In the genomic region with DNA sequence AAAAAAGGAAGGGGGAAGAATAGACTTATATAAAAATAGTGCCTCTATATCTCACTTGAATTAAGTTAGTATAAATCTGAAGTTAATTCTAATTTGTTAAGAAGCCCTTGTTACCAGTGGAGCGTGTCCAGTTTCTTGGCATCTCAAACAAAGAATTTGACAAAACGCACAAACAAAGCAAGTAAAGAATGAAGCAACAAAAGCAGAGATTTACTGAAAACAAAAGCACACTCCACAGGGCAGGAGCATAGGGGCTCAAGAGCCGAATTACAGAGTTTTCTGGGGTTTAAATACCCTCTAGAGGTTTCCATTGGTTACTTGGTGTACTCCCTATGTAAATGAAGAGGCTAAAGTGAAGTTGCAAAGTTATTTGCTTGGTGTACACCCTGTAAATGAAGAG, we compare ENCODE assay signal across 16 cellular contexts. TPM values are rescaled to one million over a fixed set of nuclear protein-coding genes. Genes with fewer than 3 reads are reported as not detected.
DNase-seq lines count a peak whose midpoint lies in the region; ATAC-seq and TF ChIP-seq lines count a peak whose summit lies in the region.
"Had no signal": no experiment of that assay in that cellular context is flagged by ENCODE, and none has a peak within 500 bp of the region (broad histone marks: within the 10 kb centered on the region; RNA-seq: fewer than 3 reads in every experiment).

No MANE protein-coding gene starts in this region.

- H3K4me2 ChIP-seq in neuronal stem cell (ENCODE audit: insufficient read depth, low read length, poor library complexity, severe bottlenecking) (no peak overlapping the region), PC-3 (ENCODE audit: low read length) (no peak overlapping the region)

- intact Hi-C loops in PC-3 (cut with micrococcal nuclease) = no loop called here

- no peak overlapping the region for H3K18ac ChIP-seq in neuronal stem cell (ENCODE audit: low read length)

- H3K4ac ChIP-seq in neuronal stem cell (ENCODE audit: low read length) = no peak overlapping the region

- H3K14ac ChIP-seq in neuronal stem cell (ENCODE audit: low read length) = no peak overlapping the region

- H2BK12ac ChIP-seq in neuronal stem cell (ENCODE audit: low read length) = no peak overlapping the region

- TF ChIP-seq CTCF in astrocyte of the cerebellum (IDR thresholded peaks at IDR 0.05; ENCODE audit: low read depth, low read length, missing control alignments) (no peak), brain microvascular endothelial cell (IDR thresholded peaks at IDR 0.05; ENCODE audit: low read depth, low read length, missing control alignments) (no peak), PC-3 (conservative IDR thresholded peaks at IDR 0.05; ENCODE audit: low read depth, low read length) (no peak)

- H3K27ac ChIP-seq in ACC112 (ENCODE audit: low read depth, low read length) = no peak overlapping the region
- H3K27ac ChIP-seq in neuronal stem cell (replicated peaks; ENCODE audit: low read length) = no peak overlapping the region
- no peak overlapping the region for H3K27ac ChIP-seq in brain microvascular endothelial cell
- H3K27ac ChIP-seq in PC-3 (ENCODE audit: low read length) = no peak overlapping the region

- no peaks in the 10 kb centered on the region for H4K20me1 ChIP-seq in PC-3 (ENCODE audit: low read length)

- H2AK5ac ChIP-seq in neuronal stem cell (ENCODE audit: low read depth, low read length) = no peak overlapping the region

- no peaks in the 10 kb centered on the region for H3K9me2 ChIP-seq in PC-3 (replicated peaks; ENCODE audit: low read length)

- H4K91ac ChIP-seq in neuronal stem cell (ENCODE audit: low read depth, low read length, poor library complexity) = no peak overlapping the region

- H3K36me3 ChIP-seq in ACC112 (ENCODE audit: insufficient read depth, low read length) = no peaks in the 10 kb centered on the region
- H3K36me3 ChIP-seq in HAP-1 (replicated peaks) = no peaks in the 10 kb centered on the region
- no peaks in the 10 kb centered on the region for H3K36me3 ChIP-seq in neuronal stem cell (replicated peaks in 1 of 2; ENCODE audit: control insufficient read depth in 2 of 2, insufficient read depth in 2 of 2, low read length in 2 of 2)
- no peaks in the 10 kb centered on the region for H3K36me3 ChIP-seq in brain microvascular endothelial cell (replicated peaks)
- H3K36me3 ChIP-seq in PC-3 (ENCODE audit: low read depth, low read length) = no peaks in the 10 kb centered on the region

- no peak for ATAC-seq in esophagus mucosa
- ATAC-seq in PC-3 = no peak
- ATAC-seq: Panc1 had no signal

- H2AFZ ChIP-seq in ACC112 (ENCODE audit: low read length, unreplicated experiment) (peak overlapping the region; percentile 9), neuronal stem cell (ENCODE audit: low read length) (peak overlapping the region; percentile 72), PC-3 (ENCODE audit: low read length) (no peak overlapping the region)

- H3K79me2 ChIP-seq in ACC112 (ENCODE audit: control insufficient read depth, insufficient read depth, low read length, unreplicated experiment) (no peaks in the 10 kb centered on the region), PC-3 (ENCODE audit: low read length) (no peaks in the 10 kb centered on the region)

- no peak overlapping the region for H2BK5ac ChIP-seq in neuronal stem cell (ENCODE audit: low read length)

- no peaks in the 10 kb centered on the region for H3K27me3 ChIP-seq in ACC112 (ENCODE audit: insufficient read depth, low read length)
- H3K27me3 ChIP-seq in HAP-1 (ENCODE audit: low read depth) = no peaks in the 10 kb centered on the region
- H3K27me3 ChIP-seq in neuronal stem cell (ENCODE audit: control insufficient read depth in 3 of 3, insufficient read depth in 3 of 3, low read depth in 1 of 3, low read length in 3 of 3) = no peaks in the 10 kb centered on the region
- no peaks in the 10 kb centered on the region for H3K27me3 ChIP-seq in brain microvascular endothelial cell (replicated peaks)
- no peaks in the 10 kb centered on the region for H3K27me3 ChIP-seq in PC-3 (ENCODE audit: low read length)

- CTCF ChIA-PET in PC-3 (lab: Charles Lee) = no interaction called here

- H2BK120ac ChIP-seq in neuronal stem cell (ENCODE audit: low read depth, low read length) = no peak overlapping the region

- no peak overlapping the region for H3K23ac ChIP-seq in neuronal stem cell (ENCODE audit: low read depth, low read length, poor library complexity)

- in situ Hi-C loops in HAP-1 (cut with MboI; ENCODE audit: low sequenced_read_pairs) (no loop called here), astrocyte of the cerebellum (cut with HindIII; ENCODE audit: low sequenced_read_pairs) (no loop called here), brain microvascular endothelial cell (cut with HindIII; ENCODE audit: low pct_ligation_motif_present, low sequenced_read_pairs) (no loop called here)

- H3K9ac ChIP-seq in neuronal stem cell (ENCODE audit: low read depth, low read length, poor library complexity) = no peak overlapping the region
- no peak overlapping the region for H3K9ac ChIP-seq in PC-3 (ENCODE audit: low read length)

- H3K4me3 ChIP-seq in ACC112 (ENCODE audit: low read depth, low read length) (no peak overlapping the region), HAP-1 (no peak overlapping the region), astrocyte of the cerebellum (ENCODE audit: low read depth, low read length) (no peak overlapping the region), neuronal stem cell (ENCODE audit: low read length in 2 of 2) (no peak overlapping the region), brain microvascular endothelial cell (ENCODE audit: low read depth, low read length) (no peak overlapping the region), PC-3 (ENCODE audit: low read length) (no peak overlapping the region)

- H2BK15ac ChIP-seq in neuronal stem cell (ENCODE audit: low read length) = no peak overlapping the region

- POLR2A ChIA-PET in PC-3 (lab: Charles Lee; ENCODE audit: unreplicated experiment) = no interaction called here

- H3K9me3 ChIP-seq in HAP-1 (peaks cover 5% of the 10 kb centered on the region; the same call in 1 of the 2 replicates), neuronal stem cell (replicated peaks in 1 of 2; ENCODE audit: control insufficient read depth in 2 of 2, insufficient read depth in 1 of 2, low read depth in 1 of 2, low read length in 2 of 2) (peaks cover 7% of the 10 kb centered on the region in 2 donors), PC-3 (ENCODE audit: low read length) (no peaks in the 10 kb centered on the region)

- H4K8ac ChIP-seq in neuronal stem cell (ENCODE audit: low read depth, low read length) = no peak overlapping the region

- H3F3A ChIP-seq in PC-3 (ENCODE audit: low read length, unreplicated experiment) = no peaks in the 10 kb centered on the region

- DNase-seq in HAP-1 (ENCODE audit: low spot score in 2 of 2) (peak; percentile 50 to 85), astrocyte of the cerebellum (ENCODE audit: low read depth) (peak; percentile 9), neuronal stem cell (ENCODE audit: low spot score) (peak; percentile 65), brain microvascular endothelial cell (no peak), NCI-H146 treated with DMSO at 0.1 percent for 48 hours (lab: John Stamatoyannopoulos, UW; ENCODE audit: unreplicated experiment) (no peak), PC-3 (no peak)
- DNase-seq: COR-L47, DMS153, NCI-H1417 treated with DMSO at 0.1 percent for 48 hours, NCI-H2081, NCI-H226, NCI-H526, Right ventricle myocardium superior had no signal

- no CpG with 5 or more reads among the region's 3 CpGs for WGBS in neuronal stem cell (ENCODE audit: extremely low coverage in 2 of 2, insufficient read length in 2 of 2, insufficient replicate concordance in 1 of 2), 2 donors

- peaks cover 6% of the 10 kb centered on the region for H3K4me1 ChIP-seq in ACC112 (ENCODE audit: control insufficient read depth, insufficient read depth, low read length, unreplicated experiment)
- H3K4me1 ChIP-seq in HAP-1 = peaks cover 14% of the 10 kb centered on the region
- no peaks in the 10 kb centered on the region for H3K4me1 ChIP-seq in neuronal stem cell (ENCODE audit: control insufficient read depth in 2 of 2, insufficient read depth in 1 of 2, low read depth in 1 of 2, low read length in 2 of 2)
- peaks cover 6% of the 10 kb centered on the region; the same call in 1 of the 2 replicates for H3K4me1 ChIP-seq in PC-3 (ENCODE audit: insufficient read depth, low read length)

- BruUV-seq in PC-3 (replicated peaks; lab: Mats Ljungman, UMichigan) = no TSS peak

- H3K79me1 ChIP-seq in neuronal stem cell (ENCODE audit: low read depth, low read length) = no peaks in the 10 kb centered on the region

RNA-seq across cellular contexts. Expression of a gene that starts 34.0 kb away (rescaled TPM):
- polyA plus RNA-seq in neuronal stem cell (2013, experiment 1 of 2) = 7.9 TPM
- 8.5 TPM for polyA plus RNA-seq in neuronal stem cell (2013, experiment 2 of 2)
- total RNA-seq in esophagus mucosa = 12.1 TPM
- total RNA-seq in PC-3 (2014; rRNA removed) = 4.6 and 5.5 TPM in 2 replicates

Comparison
In these comparisons a context has a peak if more than half of its experiments do, and no peak if none do; other contexts are left out.
1. DNase-seq: peak in HAP-1 (2 of 2), astrocyte of the cerebellum (single experiment) and neuronal stem cell (single experiment); none in brain microvascular endothelial cell (single experiment), NCI-H146 treated with DMSO at 0.1 percent for 48 hours (single experiment) and PC-3 (single experiment).